In the genomic region with DNA sequence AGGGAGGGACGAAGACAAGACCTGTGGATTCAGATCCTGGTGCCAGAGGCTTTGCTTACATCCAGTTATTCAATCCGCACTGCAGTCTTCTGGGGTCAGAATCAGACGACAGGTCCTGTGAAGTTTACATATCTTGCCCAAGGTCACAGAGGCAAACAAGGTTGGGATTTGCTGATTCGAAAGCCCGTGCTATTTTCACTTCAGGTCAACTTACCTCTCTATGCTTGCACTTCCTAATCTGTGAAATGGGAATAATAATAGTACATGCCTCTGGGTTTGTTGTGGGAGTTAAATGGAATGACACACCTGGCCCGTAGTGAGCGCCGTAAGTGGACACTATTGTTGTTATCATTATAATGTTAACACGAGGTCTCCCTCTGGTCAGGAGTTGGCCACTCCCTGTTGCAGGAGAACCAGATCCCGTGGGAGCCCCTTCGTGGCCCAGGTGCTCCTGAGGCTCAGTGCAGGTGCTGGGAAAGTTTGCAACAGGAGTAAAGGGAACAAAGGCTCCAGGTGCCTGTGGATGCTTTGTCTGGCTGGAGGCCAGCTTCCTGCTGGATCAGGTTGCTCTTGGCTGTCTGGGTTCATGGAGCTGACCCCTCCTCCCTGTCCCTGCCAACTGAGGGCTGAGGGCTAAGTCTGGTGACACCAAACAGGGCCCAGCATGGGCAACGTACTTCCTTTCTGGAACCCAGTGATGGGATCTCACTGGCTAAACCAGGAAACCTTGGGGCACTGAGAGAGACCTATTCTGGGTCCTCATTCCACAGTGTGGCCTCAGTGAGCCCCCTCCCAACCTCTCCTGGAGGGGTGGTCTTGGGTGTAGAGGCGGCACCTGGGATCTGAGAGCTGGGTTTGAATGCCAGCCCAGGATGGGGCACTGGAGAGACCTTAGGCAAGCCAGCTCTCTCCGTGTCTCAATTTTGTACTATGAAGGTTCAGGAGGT, we compare ENCODE assay signal across 8 cellular contexts. TPM values are rescaled to one million over a fixed set of nuclear protein-coding genes. Genes with fewer than 3 reads are reported as not detected.
DNase-seq lines count a peak whose midpoint lies in the region; ATAC-seq and TF ChIP-seq lines count a peak whose summit lies in the region.

No MANE protein-coding gene starts in this region.

- DNase-seq in SIG-M5 treated with dmso at 0.1 percent for 504 hours (lab: John Stamatoyannopoulos, UW; ENCODE audit: unreplicated experiment) (peak; percentile 22), SIG-M5 (lab: John Stamatoyannopoulos, UW) (no peak), Peyer's patch (peak in 2 of 3 donors; percentile 84), left kidney (ENCODE audit: low read depth, low spot score) (peak; percentile 94), vagina (ENCODE audit: extremely low spot score in 2 of 2) (no peak), activated T-cell treated with anti-CD3 and anti-CD28 coated beads for 4 hours (no peak)
- no peak for DNase-seq in effector CD8-positive, alpha-beta T cell (lab: John Stamatoyannopoulos, UW)

- no peaks in the 10 kb centered on the region for H3K27me3 ChIP-seq in Peyer's patch
- no peaks in the 10 kb centered on the region for H3K27me3 ChIP-seq in vagina

- H3K36me3 ChIP-seq in Peyer's patch (no peaks in the 10 kb centered on the region), vagina (no peaks in the 10 kb centered on the region)

- intact Hi-C loops in vagina (cut with DNase I): no loop called here

- peak in 1 of 2 donors; percentile 26 for TF ChIP-seq POLR2A in Peyer's patch (IDR thresholded peaks at IDR 0.05)
- no peak for TF ChIP-seq POLR2A in vagina (IDR thresholded peaks at IDR 0.05)

- TF ChIP-seq CTCF in Peyer's patch (IDR thresholded peaks at IDR 0.05) (no peak), vagina (IDR thresholded peaks at IDR 0.05) (no peak)

- H3K4me3 ChIP-seq in Peyer's patch (no peak overlapping the region), vagina (no peak overlapping the region)

- H3K9me3 ChIP-seq in Peyer's patch (no peaks in the 10 kb centered on the region), vagina (no peaks in the 10 kb centered on the region)

- no peak for ATAC-seq in GM21515 (IDR thresholded peaks at IDR 0.05; ENCODE audit: unreplicated experiment)

- H3K4me1 ChIP-seq in Peyer's patch: peaks cover 6 to 56% (median 15%) of the 10 kb centered on the region in 4 donors
- peaks cover 49% of the 10 kb centered on the region for H3K4me1 ChIP-seq in vagina

- H3K27ac ChIP-seq in Peyer's patch: peak overlapping the region; percentile 51 to 86 (median 68)
- peak overlapping the region; percentile 46 for H3K27ac ChIP-seq in vagina

RNA-seq across cellular contexts. Expression of a gene that starts 40.1 kb away (rescaled TPM):
- total RNA-seq in Peyer's patch: 100 to 1,000 TPM in 2 of 4 donors, 10 to 100 TPM in 2; 63.2 to 147 (median 91.3) TPM
- 205 TPM for total RNA-seq in vagina

RNA-seq across cellular contexts. Expression of a gene that starts 58.8 kb away (rescaled TPM):
- total RNA-seq in Peyer's patch (100 to 1,000 TPM in 3 of 4 donors, 10 to 100 TPM in 1; 89.9 to 184 (median 119) TPM), vagina (39.3 TPM)

Comparison
In these comparisons a context has a peak if more than half of its experiments do, and no peak if none do; other contexts are left out.
1. DNase-seq: peak in SIG-M5 treated with dmso at 0.1 percent for 504 hours (single experiment), Peyer's patch (2 of 3) and left kidney (single experiment); none in SIG-M5 (single experiment), vagina (0 of 2), effector CD8-positive, alpha-beta T cell (single experiment) and activated T-cell treated with anti-CD3 and anti-CD28 coated beads for 4 hours (single experiment).